Comparison of ENCODE assay signal across 9 cellular contexts in the genomic region with DNA sequence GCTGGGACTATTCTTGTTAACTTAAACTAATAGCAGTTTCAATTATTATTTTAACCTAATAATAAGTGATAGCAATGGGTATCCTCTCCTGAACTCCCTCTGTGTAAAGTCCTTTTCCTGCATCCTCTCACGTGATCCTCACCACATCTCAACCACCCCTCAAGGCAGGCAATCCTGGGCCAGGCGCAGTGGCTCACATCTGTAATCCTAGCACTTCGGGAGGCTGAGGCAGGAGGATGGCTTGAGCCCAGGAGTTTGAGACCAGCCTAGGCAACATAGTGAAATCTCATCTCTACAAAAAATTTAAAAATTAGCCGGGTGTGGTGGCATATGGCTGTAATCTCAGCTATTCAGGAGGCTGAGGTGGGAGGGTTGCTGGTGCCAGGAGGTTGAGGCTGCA. TPM values are rescaled to one million over a fixed set of nuclear protein-coding genes. Genes with fewer than 3 reads are reported as not detected.
DNase-seq lines count a peak whose midpoint lies in the region; ATAC-seq and TF ChIP-seq lines count a peak whose summit lies in the region.
"Had no signal": no experiment of that assay in that cellular context is flagged by ENCODE, and none has a peak within 500 bp of the region (broad histone marks: within the 10 kb centered on the region; RNA-seq: fewer than 3 reads in every experiment).

No MANE protein-coding gene starts in this region.

- TF ChIP-seq CTCF in ascending aorta (IDR thresholded peaks at IDR 0.05) = no peak
- no peak for TF ChIP-seq CTCF in mesothelial cell of epicardium (IDR thresholded peaks at IDR 0.05; ENCODE audit: unreplicated experiment)
- TF ChIP-seq CTCF in tibial nerve (IDR thresholded peaks at IDR 0.05) = no peak

- ATAC-seq in activated naive CD8-positive, alpha-beta T cell treated with anti-CD3 and anti-CD28 coated beads, Interleukin-2, amount 10 ng/mL, durations not matched to agents 7 days and 5 days (ENCODE audit: low read depth) = no peak

- TF ChIP-seq POLR2A in tibial nerve (IDR thresholded peaks at IDR 0.05) = no peak

- no peak for DNase-seq in activated naive CD8-positive, alpha-beta T cell treated with anti-CD3 and anti-CD28 coated beads, Interleukin-2, amount 10 ng/mL, durations not matched to agents 7 days and 5 days
- no peak for DNase-seq in activated naive CD8-positive, alpha-beta T cell treated with anti-CD3 and anti-CD28 coated beads for 36 hours
- peak in 1 of 2 donors; percentile 8 for DNase-seq in ascending aorta (ENCODE audit: low spot score in 2 of 2)
- DNase-seq in mesothelial cell of epicardium (ENCODE audit: low spot score in 2 of 2, unreplicated experiment in 2 of 2) = no peak
- DNase-seq in tibial nerve (ENCODE audit: low spot score in 2 of 2) = no peak
- no peak for DNase-seq in NCI-H748 treated with DMSO at 0.1 percent for 48 hours (lab: John Stamatoyannopoulos, UW)
- DNase-seq in SIG-M5 (lab: John Stamatoyannopoulos, UW) = no peak
- no peak for DNase-seq in DMS79 (lab: John Stamatoyannopoulos, UW)
- DNase-seq: cortex of kidney had no signal

- intact Hi-C loops in ascending aorta (cut with DNase I) = no loop called here

- no peaks in the 10 kb centered on the region for H3K27me3 Mint-ChIP-seq in activated naive CD8-positive, alpha-beta T cell treated with anti-CD3 and anti-CD28 coated beads, Interleukin-2, amount 10 ng/mL, durations not matched to agents 7 days and 5 days
- no peaks in the 10 kb centered on the region for H3K27me3 Mint-ChIP-seq in activated naive CD8-positive, alpha-beta T cell treated with anti-CD3 and anti-CD28 coated beads for 36 hours
- H3K27me3 Mint-ChIP-seq in mesothelial cell of epicardium (ENCODE audit: low read depth) = no peaks in the 10 kb centered on the region

- H3K27me3 ChIP-seq in ascending aorta (no peaks in the 10 kb centered on the region), tibial nerve (no peaks in the 10 kb centered on the region)

- H3K9me3 Mint-ChIP-seq in activated naive CD8-positive, alpha-beta T cell treated with anti-CD3 and anti-CD28 coated beads, Interleukin-2, amount 10 ng/mL, durations not matched to agents 7 days and 5 days = no peaks in the 10 kb centered on the region
- no peaks in the 10 kb centered on the region for H3K9me3 Mint-ChIP-seq in activated naive CD8-positive, alpha-beta T cell treated with anti-CD3 and anti-CD28 coated beads for 36 hours
- no peaks in the 10 kb centered on the region for H3K9me3 Mint-ChIP-seq in mesothelial cell of epicardium

- peaks cover 5% of the 10 kb centered on the region for H3K36me3 Mint-ChIP-seq in activated naive CD8-positive, alpha-beta T cell treated with anti-CD3 and anti-CD28 coated beads, Interleukin-2, amount 10 ng/mL, durations not matched to agents 7 days and 5 days
- H3K36me3 Mint-ChIP-seq in activated naive CD8-positive, alpha-beta T cell treated with anti-CD3 and anti-CD28 coated beads for 36 hours = peaks cover 6% of the 10 kb centered on the region
- no peaks in the 10 kb centered on the region for H3K36me3 Mint-ChIP-seq in mesothelial cell of epicardium

- H3K9me3 ChIP-seq in ascending aorta (no peaks in the 10 kb centered on the region), tibial nerve (no peaks in the 10 kb centered on the region)

- TF ChIP-seq EP300 in tibial nerve (IDR thresholded peaks at IDR 0.05) = no peak

- POLR2A ChIA-PET in activated naive CD8-positive, alpha-beta T cell treated with anti-CD3 and anti-CD28 coated beads, Interleukin-2, amount 10 ng/mL, durations not matched to agents 7 days and 5 days (lab: Charles Lee) = no interaction called here

- H3K4me1 ChIP-seq in ascending aorta (peaks cover 0 to 22% of the 10 kb centered on the region in 2 donors), tibial nerve (peaks cover 0 to 61% (median 39%) of the 10 kb centered on the region in 4 donors)

- H3K27ac ChIP-seq in ascending aorta = peak overlapping the region; percentile 66 to 70
- peak overlapping the region; percentile 45 to 92 (median 78) for H3K27ac ChIP-seq in tibial nerve

- H3K4me3 ChIP-seq in ascending aorta = no peak overlapping the region
- no peak overlapping the region for H3K4me3 ChIP-seq in tibial nerve

- H3K36me3 ChIP-seq in ascending aorta (peaks cover 0 to 22% of the 10 kb centered on the region in 2 donors), tibial nerve (peaks cover 2 to 35% (median 4%) of the 10 kb centered on the region in 3 donors)

- peaks cover 18% of the 10 kb centered on the region for H3K4me1 Mint-ChIP-seq in activated naive CD8-positive, alpha-beta T cell treated with anti-CD3 and anti-CD28 coated beads, Interleukin-2, amount 10 ng/mL, durations not matched to agents 7 days and 5 days
- peaks cover 11% of the 10 kb centered on the region for H3K4me1 Mint-ChIP-seq in activated naive CD8-positive, alpha-beta T cell treated with anti-CD3 and anti-CD28 coated beads for 36 hours
- H3K4me1 Mint-ChIP-seq in mesothelial cell of epicardium = peaks cover 28% of the 10 kb centered on the region

- WGBS in tibial nerve, 2 donors = 70 to 81% methylated on average over 4 of the region's 4 CpGs

- no peak overlapping the region for H3K4me3 Mint-ChIP-seq in activated naive CD8-positive, alpha-beta T cell treated with anti-CD3 and anti-CD28 coated beads, Interleukin-2, amount 10 ng/mL, durations not matched to agents 7 days and 5 days
- H3K4me3 Mint-ChIP-seq in activated naive CD8-positive, alpha-beta T cell treated with anti-CD3 and anti-CD28 coated beads for 36 hours = no peak overlapping the region
- H3K4me3 Mint-ChIP-seq in mesothelial cell of epicardium = no peak overlapping the region

- H3K27ac Mint-ChIP-seq in activated naive CD8-positive, alpha-beta T cell treated with anti-CD3 and anti-CD28 coated beads, Interleukin-2, amount 10 ng/mL, durations not matched to agents 7 days and 5 days = peak overlapping the region; percentile 25
- H3K27ac Mint-ChIP-seq in activated naive CD8-positive, alpha-beta T cell treated with anti-CD3 and anti-CD28 coated beads for 36 hours = no peak overlapping the region
- peak overlapping the region; percentile 72 for H3K27ac Mint-ChIP-seq in mesothelial cell of epicardium

RNA-seq across cellular contexts. Expression of gene MAP1LC3A, which starts 23.7 kb away (rescaled TPM):
- total RNA-seq in activated naive CD8-positive, alpha-beta T cell treated with anti-CD3 and anti-CD28 coated beads, Interleukin-2, amount 10 ng/mL, durations not matched to agents 7 days and 5 days = 1 to 10 TPM in 1 of 2 experiments, under 1 TPM in 1; 0.99 to 1.9 TPM
- total RNA-seq in activated naive CD8-positive, alpha-beta T cell treated with anti-CD3 and anti-CD28 coated beads for 36 hours = under 1 TPM; 0.62 to 0.95 TPM
- total RNA-seq in ascending aorta (131 TPM), mesothelial cell of epicardium (36.0 to 42.2 TPM (median 37.8 TPM) in 3 replicates), tibial nerve (100 to 1,000 TPM in 2 of 4 donors, 10 to 100 TPM in 2; 62.4 to 139 (median 106) TPM)

Comparison
In these comparisons a context has a peak if more than half of its experiments do, and no peak if none do; other contexts are left out.
1. RNA of gene MAP1LC3A, which starts 23.7 kb away (total RNA-seq): 62.4 to 139 TPM in tibial nerve, 131 TPM in ascending aorta (single experiment) and 36.0 to 42.2 TPM in mesothelial cell of epicardium; 0.99 to 1.9 TPM in activated naive CD8-positive, alpha-beta T cell treated with anti-CD3 and anti-CD28 coated beads, Interleukin-2, amount 10 ng/mL, durations not matched to agents 7 days and 5 days and 0.62 to 0.95 TPM in activated naive CD8-positive, alpha-beta T cell treated with anti-CD3 and anti-CD28 coated beads for 36 hours; every median in the first group is over 10 times any median in the second.